In the genomic region with DNA sequence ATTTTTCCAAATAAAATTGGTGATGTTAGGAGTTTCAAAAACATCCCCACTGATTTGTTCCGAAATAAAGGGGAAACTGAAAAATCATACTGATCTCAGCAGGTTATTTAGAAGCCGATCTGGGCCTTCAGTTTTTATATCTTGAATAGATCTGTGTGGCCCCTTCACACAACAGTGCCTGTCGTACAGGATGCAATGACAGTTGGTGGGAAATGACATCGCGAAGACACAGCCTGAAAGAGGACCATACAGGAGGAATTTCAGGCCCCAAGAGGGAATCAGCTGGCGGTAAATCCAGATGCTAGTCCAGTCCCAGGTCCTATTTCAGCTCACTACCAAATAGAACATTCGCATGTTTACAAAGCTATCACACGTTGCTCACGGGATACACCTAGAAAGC, we compare ENCODE assay signal across 28 cellular contexts. TPM values are rescaled to one million over a fixed set of nuclear protein-coding genes. Genes with fewer than 3 reads are reported as not detected.
A peak's percentile ranks its signal among the peaks of the same experiment; 100 is the strongest.
DNase-seq lines count a peak whose midpoint lies in the region; ATAC-seq and TF ChIP-seq lines count a peak whose summit lies in the region.
"Had no signal": no experiment of that assay in that cellular context is flagged by ENCODE, and none has a peak within 500 bp of the region (broad histone marks: within the 10 kb centered on the region; RNA-seq: fewer than 3 reads in every experiment).

No MANE protein-coding gene starts in this region.

- ATAC-seq in activated T-helper 17 cell treated with anti-CD3 and anti-CD28 coated beads, Interleukin-2, amount 50 U/mL, for 72 hours (replicated peaks), result peak; percentile 64
- ATAC-seq in HG03354 (IDR thresholded peaks at IDR 0.05; ENCODE audit: poor library complexity, severe bottlenecking, unreplicated experiment), result no peak
- ATAC-seq: left colon had no signal

- no peaks in the 10 kb centered on the region for H3K4me1 ChIP-seq in HEK293 (ENCODE audit: control insufficient read depth, insufficient read depth, low read length)
- no peaks in the 10 kb centered on the region for H3K4me1 ChIP-seq in osteoblast (ENCODE audit: insufficient read depth, low read length)
- no peaks in the 10 kb centered on the region for H3K4me1 ChIP-seq in Peyer's patch
- H3K4me1 ChIP-seq: gastrocnemius medialis, SJSA1, uterus had no signal

- peaks cover 20% of the 10 kb centered on the region for H3K4me1 Mint-ChIP-seq in activated naive CD4-positive, alpha-beta T cell treated with anti-CD3 and anti-CD28 coated beads, Interleukin-2, amount 50 U/mL, for 24 hours
- H3K4me1 Mint-ChIP-seq in activated T-helper 17 cell treated with anti-CD3 and anti-CD28 coated beads, Interleukin-2, amount 50 U/mL, for 72 hours, result peaks cover 24% of the 10 kb centered on the region

- CTCF ChIA-PET in HEK293 (lab: Yijun Ruan, JAX), result interaction anchor here (0.6 to 1.4 kb wide), 3 partner anchors 30 to 39 kb away, joined by 3 to 11 read pairs (median 6); a partner anchor contains a TSS

- H3K9me3 ChIP-seq in HEK293 (ENCODE audit: control insufficient read depth, insufficient read depth, low read depth, low read length) (no peaks in the 10 kb centered on the region), osteoblast (ENCODE audit: low read depth, low read length) (no peaks in the 10 kb centered on the region), Peyer's patch (no peaks in the 10 kb centered on the region)
- H3K9me3 ChIP-seq: gastrocnemius medialis, MG63, SJSA1, uterus had no signal

- H3K27ac ChIP-seq in HEK293 (ENCODE audit: extremely low read depth, low read depth, low read length) (no peak overlapping the region), osteoblast (ENCODE audit: low read depth, low read length) (no peak overlapping the region), Peyer's patch (peak overlapping the region in 1 of 4 donors; percentile 65)
- H3K27ac ChIP-seq: C4-2B, gastrocnemius medialis, SJSA1, uterus had no signal

- H3K36me3 ChIP-seq in HEK293 (ENCODE audit: control insufficient read depth in 2 of 2, insufficient read depth in 1 of 2, low read length in 2 of 2) (peaks cover 0 to 10% of the 10 kb centered on the region in 2 experiments; a peak in 1 of 3 replicates), osteoblast (ENCODE audit: insufficient read depth, low read length) (peaks cover 4% of the 10 kb centered on the region), Peyer's patch (no peaks in the 10 kb centered on the region)
- H3K36me3 ChIP-seq: MG63, SJSA1, uterus had no signal

- peaks cover 3% of the 10 kb centered on the region for H3K36me3 Mint-ChIP-seq in activated naive CD4-positive, alpha-beta T cell treated with anti-CD3 and anti-CD28 coated beads, Interleukin-2, amount 50 U/mL, for 24 hours
- H3K36me3 Mint-ChIP-seq in activated T-helper 17 cell treated with anti-CD3 and anti-CD28 coated beads, Interleukin-2, amount 50 U/mL, for 72 hours (ENCODE audit: low read depth), result peaks cover 9% of the 10 kb centered on the region

- no peak overlapping the region for H2AFZ ChIP-seq in osteoblast (ENCODE audit: low read length)

- H3K27me3 Mint-ChIP-seq in activated naive CD4-positive, alpha-beta T cell treated with anti-CD3 and anti-CD28 coated beads, Interleukin-2, amount 50 U/mL, for 24 hours, result no peaks in the 10 kb centered on the region
- H3K27me3 Mint-ChIP-seq in activated T-helper 17 cell treated with anti-CD3 and anti-CD28 coated beads, Interleukin-2, amount 50 U/mL, for 72 hours, result no peaks in the 10 kb centered on the region
- H3K27me3 Mint-ChIP-seq: stimulated activated naive CD8-positive, alpha-beta T cell treated with anti-CD3 and anti-CD28 coated beads, Interleukin-15, Interleukin-2, amounts not matched to agents 100 ng/mL and 50 ng/mL, for 24 hours had no signal

- DNase-seq in activated naive CD4-positive, alpha-beta T cell treated with anti-CD3 and anti-CD28 coated beads, Interleukin-2, amount 50 U/mL, for 16 hours, result no peak
- DNase-seq in osteoblast (ENCODE audit: insufficient read length, low spot score, missing footprints), result peak; percentile 65
- no peak for DNase-seq in Peyer's patch
- DNase-seq in NCI-H510A (lab: John Stamatoyannopoulos, UW), result no peak
- DNase-seq: activated CD4-positive, CD25-positive, alpha-beta regulatory T cell treated with anti-CD3 and anti-CD28 coated beads, Interleukin-2, amount 50 U/mL, for 72 hours; activated CD8-positive, alpha-beta memory T cell treated with anti-CD3 and anti-CD28 coated beads, Interleukin-2, amount 50 U/mL, for 4 hours; dermis blood vessel endothelial cell; DMS 273 treated with DMSO at 0.1 percent for 48 hours; gastrocnemius medialis; left colon; mesenchymal stem cell; MG63; NCI-H2029 treated with DMSO at 0.1 percent for 48 hours; NCI-H526 treated with DMSO at 0.1 percent for 48 hours; nucleus accumbens; RPMI8226; uterus had no signal

- no peak for TF ChIP-seq POLR2A in Peyer's patch (IDR thresholded peaks at IDR 0.05)

- H3K9me3 Mint-ChIP-seq in activated naive CD4-positive, alpha-beta T cell treated with anti-CD3 and anti-CD28 coated beads, Interleukin-2, amount 50 U/mL, for 24 hours, result no peaks in the 10 kb centered on the region
- H3K9me3 Mint-ChIP-seq in activated T-helper 17 cell treated with anti-CD3 and anti-CD28 coated beads, Interleukin-2, amount 50 U/mL, for 72 hours, result no peaks in the 10 kb centered on the region
- H3K9me3 Mint-ChIP-seq: stimulated activated naive CD8-positive, alpha-beta T cell treated with anti-CD3 and anti-CD28 coated beads, Interleukin-15, Interleukin-2, amounts not matched to agents 100 ng/mL and 50 ng/mL, for 24 hours had no signal

- TF ChIP-seq CTCF in HEK293 (tag by site-specific recombination; IDR thresholded peaks at IDR 0.05) (no peak), osteoblast (IDR thresholded peaks at IDR 0.05; ENCODE audit: extremely low read depth, low read depth, low read length) (no peak), Peyer's patch (IDR thresholded peaks at IDR 0.05) (no peak)

- POLR2A ChIA-PET in HEK293 (lab: Yijun Ruan, JAX), result interaction anchor here (3.6 kb wide), 1 partner anchor 20 kb away, joined by 15 read pairs; a partner anchor contains a TSS

- H3K27me3 ChIP-seq in osteoblast (ENCODE audit: insufficient read depth, low read length), result peaks cover 39% of the 10 kb centered on the region
- H3K27me3 ChIP-seq in Peyer's patch, result no peaks in the 10 kb centered on the region
- H3K27me3 ChIP-seq: MG63, uterus had no signal

- no peaks in the 10 kb centered on the region for H3K79me2 ChIP-seq in osteoblast (ENCODE audit: insufficient read depth, low read length)

- H3K4me3 ChIP-seq in HEK293 (ENCODE audit: low read depth, low read length) (no peak overlapping the region), osteoblast (ENCODE audit: insufficient read depth, low read length) (no peak overlapping the region), Peyer's patch (no peak overlapping the region)
- H3K4me3 ChIP-seq: gastrocnemius medialis, MG63, SJSA1, uterus had no signal

- H3K4me2 ChIP-seq in osteoblast (ENCODE audit: insufficient read depth, low read length), result no peak overlapping the region

- H4K20me1 ChIP-seq in osteoblast (ENCODE audit: insufficient read depth, low read length), result peaks cover 3% of the 10 kb centered on the region

- peak overlapping the region; percentile 11 for H3K4me3 Mint-ChIP-seq in activated naive CD4-positive, alpha-beta T cell treated with anti-CD3 and anti-CD28 coated beads, Interleukin-2, amount 50 U/mL, for 24 hours
- H3K4me3 Mint-ChIP-seq in activated T-helper 17 cell treated with anti-CD3 and anti-CD28 coated beads, Interleukin-2, amount 50 U/mL, for 72 hours, result peak overlapping the region; percentile 11
- H3K4me3 Mint-ChIP-seq: stimulated activated naive CD8-positive, alpha-beta T cell treated with anti-CD3 and anti-CD28 coated beads, Interleukin-15, Interleukin-2, amounts not matched to agents 100 ng/mL and 50 ng/mL, for 24 hours had no signal

- H3K27ac Mint-ChIP-seq in activated naive CD4-positive, alpha-beta T cell treated with anti-CD3 and anti-CD28 coated beads, Interleukin-2, amount 50 U/mL, for 24 hours, result no peak overlapping the region
- H3K27ac Mint-ChIP-seq in activated T-helper 17 cell treated with anti-CD3 and anti-CD28 coated beads, Interleukin-2, amount 50 U/mL, for 72 hours, result peak overlapping the region; percentile 26
- H3K27ac Mint-ChIP-seq: stimulated activated naive CD8-positive, alpha-beta T cell treated with anti-CD3 and anti-CD28 coated beads, Interleukin-15, Interleukin-2, amounts not matched to agents 100 ng/mL and 50 ng/mL, for 24 hours had no signal

TF ChIP-seq in HEK293, 187 proteins besides CTCF, POLR2A, EP300 and RAD21 (continues in another document):
- TF ChIP-seq ZNF335 (tag by site-specific recombination; conservative IDR thresholded peaks at IDR 0.05), result no peak
- TF ChIP-seq, protein P1, sequence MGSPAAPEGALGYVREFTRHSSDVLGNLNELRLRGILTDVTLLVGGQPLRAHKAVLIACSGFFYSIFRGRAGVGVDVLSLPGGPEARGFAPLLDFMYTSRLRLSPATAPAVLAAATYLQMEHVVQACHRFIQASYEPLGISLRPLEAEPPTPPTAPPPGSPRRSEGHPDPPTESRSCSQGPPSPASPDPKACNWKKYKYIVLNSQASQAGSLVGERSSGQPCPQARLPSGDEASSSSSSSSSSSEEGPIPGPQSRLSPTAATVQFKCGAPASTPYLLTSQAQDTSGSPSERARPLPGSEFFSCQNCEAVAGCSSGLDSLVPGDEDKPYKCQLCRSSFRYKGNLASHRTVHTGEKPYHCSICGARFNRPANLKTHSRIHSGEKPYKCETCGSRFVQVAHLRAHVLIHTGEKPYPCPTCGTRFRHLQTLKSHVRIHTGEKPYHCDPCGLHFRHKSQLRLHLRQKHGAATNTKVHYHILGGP (tag by site-specific recombination; IDR thresholded peaks at IDR 0.05), result peak; percentile 39; the same call in 1 of the 2 replicates

RNA-seq across cellular contexts. Expression of a gene that starts 3.0 kb away (rescaled TPM):
- 1 to 10 TPM in 1 of 2 donors, not detected in 1; 1.2 TPM for total RNA-seq in activated T-helper 17 cell treated with anti-CD3 and anti-CD28 coated beads, Interleukin-2, amount 50 U/mL, for 72 hours
- total RNA-seq in osteoblast, result not detected in 2 replicates
- total RNA-seq in Peyer's patch, result not detected
- total RNA-seq: dermis blood vessel endothelial cell, gastrocnemius medialis, HT1080, left colon, myocyte, SJSA1, skeletal muscle tissue had no signal

RNA-seq across cellular contexts. Expression of a gene that starts 19.7 kb away (rescaled TPM):
- 10 to 100 TPM; 26.9 to 55.2 TPM for total RNA-seq in activated T-helper 17 cell treated with anti-CD3 and anti-CD28 coated beads, Interleukin-2, amount 50 U/mL, for 72 hours
- total RNA-seq in osteoblast, result 55.1 and 65.9 TPM in 2 replicates
- total RNA-seq in Peyer's patch, result 10 to 100 TPM; 20.7 to 29.7 (median 26.4) TPM

RNA-seq across cellular contexts. Expression of a gene that starts 20.3 kb away (rescaled TPM):
- total RNA-seq in activated T-helper 17 cell treated with anti-CD3 and anti-CD28 coated beads, Interleukin-2, amount 50 U/mL, for 72 hours, result not detected
- total RNA-seq in osteoblast (not detected in 2 replicates), Peyer's patch (not detected)
- total RNA-seq: dermis blood vessel endothelial cell, H4, HT1080, left colon, SJSA1, uterus had no signal

RNA-seq across cellular contexts. Expression of a gene that starts 25.0 kb away (rescaled TPM):
- 10 to 100 TPM; 31.3 to 36.3 TPM for total RNA-seq in activated T-helper 17 cell treated with anti-CD3 and anti-CD28 coated beads, Interleukin-2, amount 50 U/mL, for 72 hours
- total RNA-seq in osteoblast, result 77.5 and 83.2 TPM in 2 replicates
- 10 to 100 TPM; 31.4 to 50.2 (median 43.2) TPM for total RNA-seq in Peyer's patch

RNA-seq across cellular contexts. Expression of a gene that starts 39.8 kb away (rescaled TPM):
- total RNA-seq in activated T-helper 17 cell treated with anti-CD3 and anti-CD28 coated beads, Interleukin-2, amount 50 U/mL, for 72 hours, result 1 to 10 TPM in 1 of 2 donors, not detected in 1; 1.2 TPM
- total RNA-seq in osteoblast (not detected in 2 replicates), Peyer's patch (not detected)
- total RNA-seq: dermis blood vessel endothelial cell, H4, HT1080, left colon, myocyte, SJSA1, skeletal muscle tissue had no signal
